In genomic region chr6:158060447-158061360, GRCh38 we compare ENCODE assay signal across 9 cellular contexts.
DNase-seq lines count a peak whose midpoint lies in the region; ATAC-seq and TF ChIP-seq lines count a peak whose summit lies in the region.
"Had no signal": no experiment of that assay in that cellular context is flagged by ENCODE, and none has a peak within 500 bp of the region (broad histone marks: within the 10 kb centered on the region; RNA-seq: fewer than 3 reads in every experiment).

No MANE protein-coding gene starts in this region.

- no peaks in the 10 kb centered on the region for H3K9me3 ChIP-seq in breast epithelium
- H3K9me3 ChIP-seq: neutrophil had no signal

- H3K4me3 ChIP-seq in breast epithelium, result peak overlapping the region; percentile 8 to 56 (median 26)

- ATAC-seq in GM19397 (IDR thresholded peaks at IDR 0.05; ENCODE audit: unreplicated experiment) (no peak), GM18861 (IDR thresholded peaks at IDR 0.05; ENCODE audit: unreplicated experiment) (no peak)

- no peaks in the 10 kb centered on the region for H3K36me3 ChIP-seq in breast epithelium

- H3K27ac ChIP-seq in breast epithelium, result peak overlapping the region; percentile 96 to 98
- H3K27ac ChIP-seq: neutrophil had no signal

- no peaks in the 10 kb centered on the region for H3K27me3 ChIP-seq in breast epithelium
- H3K27me3 ChIP-seq: neutrophil had no signal

- no peak for TF ChIP-seq POLR2A in breast epithelium (IDR thresholded peaks at IDR 0.05)

- TF ChIP-seq CTCF in breast epithelium (IDR thresholded peaks at IDR 0.05), result no peak

- DNase-seq in DMS153 (lab: John Stamatoyannopoulos, UW), result peak; percentile 87
- peak in 2 of 3 experiments; percentile 53 to 82 for DNase-seq in NCI-H1417 (lab: John Stamatoyannopoulos, UW)
- DNase-seq in breast epithelium (ENCODE audit: low spot score in 2 of 2), result peak; percentile 90 to 91
- peak; percentile 96 for DNase-seq in kidney tubule cell (ENCODE audit: low spot score)
- peak; percentile 75 for DNase-seq in superior temporal gyrus (ENCODE audit: extremely low spot score)
- no peak for DNase-seq in effector CD8-positive, alpha-beta T cell (lab: John Stamatoyannopoulos, UW)

- peaks cover 11 to 16% of the 10 kb centered on the region in 2 donors for H3K4me1 ChIP-seq in breast epithelium

- intact Hi-C loops in breast epithelium (cut with DNase I; ENCODE audit: low total_unique reads), result no loop called here
